ENCODE assay signal across 12 cellular contexts in the genomic region with DNA sequence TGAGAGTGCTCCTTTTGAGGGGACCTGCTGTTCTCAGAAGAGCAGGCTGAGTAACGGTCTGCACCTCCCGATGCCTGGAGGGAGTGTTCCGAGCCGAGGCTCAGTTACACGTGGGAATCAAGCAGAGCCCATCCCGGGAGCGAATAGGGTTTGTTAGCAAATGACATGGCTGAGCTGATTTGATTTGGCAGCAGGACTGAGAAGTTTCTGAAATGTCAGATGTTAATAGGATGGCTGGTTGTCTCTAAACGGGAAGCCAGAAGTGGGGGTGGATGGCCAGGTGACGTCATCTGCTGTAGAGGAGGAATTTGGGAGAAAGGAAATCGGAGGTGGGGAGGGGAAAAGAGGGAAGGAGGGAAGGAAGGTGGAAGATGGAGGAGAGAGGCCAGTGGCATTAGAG.
DNase-seq lines count a peak whose midpoint lies in the region; ATAC-seq and TF ChIP-seq lines count a peak whose summit lies in the region.
"Had no signal": no experiment of that assay in that cellular context is flagged by ENCODE, and none has a peak within 500 bp of the region (broad histone marks: within the 10 kb centered on the region; RNA-seq: fewer than 3 reads in every experiment).

No MANE protein-coding gene starts in this region.

- peak overlapping the region; percentile 38 for H3K14ac ChIP-seq in IMR-90 (replicated peaks; ENCODE audit: low read depth, low read length)
- H3K14ac ChIP-seq in mesenchymal stem cell (ENCODE audit: low read length in 2 of 2) = no peak overlapping the region

- H2BK5ac ChIP-seq in IMR-90 (ENCODE audit: low read depth, low read length, poor library complexity, severe bottlenecking) (no peak overlapping the region), mesenchymal stem cell (ENCODE audit: low read depth, low read length, poor library complexity, severe bottlenecking) (no peak overlapping the region)

- no peaks in the 10 kb centered on the region for H4K20me1 ChIP-seq in IMR-90 (ENCODE audit: insufficient read depth, low read length)

- no peak overlapping the region for H2AK9ac ChIP-seq in IMR-90 (replicated peaks; ENCODE audit: low read depth, low read length, poor library complexity)

- peak overlapping the region; percentile 48 for H3K4me3 Mint-ChIP-seq in endothelial cell (ENCODE audit: unreplicated experiment)
- H3K4me3 Mint-ChIP-seq in activated naive CD4-positive, alpha-beta T cell treated with anti-CD3 and anti-CD28 coated beads for 36 hours = no peak overlapping the region
- H3K4me3 Mint-ChIP-seq: activated naive CD8-positive, alpha-beta T cell had no signal

- H3K79me1 ChIP-seq in IMR-90 (ENCODE audit: low read depth in 1 of 2, low read length in 2 of 2) (no peaks in the 10 kb centered on the region; a peak in 1 of 4 replicates), mesenchymal stem cell (replicated peaks; ENCODE audit: low read length, poor library complexity, severe bottlenecking) (peaks cover 2% of the 10 kb centered on the region)

- H4K91ac ChIP-seq in IMR-90 (ENCODE audit: insufficient read depth, low read depth, low read length) (no peak overlapping the region; the same call in 1 of the 2 replicates), mesenchymal stem cell (ENCODE audit: low read length) (no peak overlapping the region)

- H3K9me3 ChIP-seq in BE2C = no peaks in the 10 kb centered on the region
- H3K9me3 ChIP-seq in IMR-90 (ENCODE audit: control insufficient read depth, insufficient read depth, low read length) = no peaks in the 10 kb centered on the region
- H3K9me3 ChIP-seq in mesenchymal stem cell (ENCODE audit: control insufficient read depth, low read length) = no peaks in the 10 kb centered on the region

- TF ChIP-seq RAD21 in IMR-90 (IDR thresholded peaks at IDR 0.05; ENCODE audit: low read length) = no peak

- H3K4me3 ChIP-seq in BE2C (ENCODE audit: low read depth, low read length) (no peak overlapping the region), IMR-90 (ENCODE audit: insufficient read depth, low read depth, low read length) (no peak overlapping the region), mesenchymal stem cell (ENCODE audit: insufficient read depth in 1 of 2, low read depth in 1 of 2, low read length in 2 of 2) (peak overlapping the region in 1 of 2 experiments; percentile 60)

- ATAC-seq in IMR-90 (ENCODE audit: low read depth) (peak; percentile 46), GM21529 (IDR thresholded peaks at IDR 0.05; ENCODE audit: unreplicated experiment) (no peak), GM19467 (IDR thresholded peaks at IDR 0.05; ENCODE audit: unreplicated experiment) (no peak)
- ATAC-seq: HCT116 had no signal

- H3K9ac ChIP-seq in IMR-90 (ENCODE audit: low read depth, low read length) (no peak overlapping the region), mesenchymal stem cell (ENCODE audit: low read length) (peak overlapping the region; percentile 50)

- H3K56ac ChIP-seq in IMR-90 (ENCODE audit: extremely low read depth, insufficient read depth, low read length) = no peak overlapping the region

- H3K9me1 ChIP-seq in IMR-90 (ENCODE audit: insufficient read depth, low read length) = no peaks in the 10 kb centered on the region

- peaks cover 9% of the 10 kb centered on the region for H3K4me1 Mint-ChIP-seq in endothelial cell (ENCODE audit: unreplicated experiment)
- H3K4me1 Mint-ChIP-seq in activated naive CD4-positive, alpha-beta T cell treated with anti-CD3 and anti-CD28 coated beads for 36 hours (ENCODE audit: low read depth) = no peaks in the 10 kb centered on the region

- H3K4me1 ChIP-seq in BE2C (peaks cover 35% of the 10 kb centered on the region), IMR-90 (ENCODE audit: control insufficient read depth, insufficient read depth, low read length) (peaks cover 4% of the 10 kb centered on the region), mesenchymal stem cell (ENCODE audit: control insufficient read depth, insufficient read depth, low read depth, low read length) (peaks cover 17% of the 10 kb centered on the region)

- H3K18ac ChIP-seq in IMR-90 (ENCODE audit: low read depth, low read length) (no peak overlapping the region), mesenchymal stem cell (ENCODE audit: low read depth in 1 of 2, low read length in 2 of 2) (no peak overlapping the region)

- H3K27ac ChIP-seq in IMR-90 (ENCODE audit: insufficient read depth, low read length) (no peak overlapping the region), mesenchymal stem cell (ENCODE audit: low read length, poor library complexity, severe bottlenecking) (no peak overlapping the region)

- peak; percentile 69 for DNase-seq in BE2C
- DNase-seq in IMR-90 = peak; percentile 65
- no peak for DNase-seq in endothelial cell (ENCODE audit: low spot score)
- DNase-seq in mesenchymal stem cell = no peak
- DNase-seq in activated naive CD4-positive, alpha-beta T cell treated with anti-CD3 and anti-CD28 coated beads for 36 hours = no peak
- no peak for DNase-seq in activated CD4-positive, alpha-beta T cell treated with anti-CD3 and anti-CD28 coated beads, Interleukin-2, amount 50 U/mL, for 48 hours
- DNase-seq: NCI-H1105, NCI-H69 had no signal

- no peak overlapping the region; the same call in 1 of the 2 replicates for H4K5ac ChIP-seq in IMR-90 (ENCODE audit: low read depth, low read length)

- H3K27me3 ChIP-seq in BE2C (no peaks in the 10 kb centered on the region), IMR-90 (ENCODE audit: control insufficient read depth, insufficient read depth, low read length) (no peaks in the 10 kb centered on the region), mesenchymal stem cell (ENCODE audit: control insufficient read depth in 1 of 2, insufficient read depth in 1 of 2, low read length in 2 of 2) (peaks cover 0 to 21% of the 10 kb centered on the region in 2 experiments)

- H3K4me2 ChIP-seq in IMR-90 (ENCODE audit: low read depth, low read length) (peak overlapping the region; percentile 30; the same call in 1 of the 2 replicates), mesenchymal stem cell (ENCODE audit: low read length, poor library complexity, severe bottlenecking) (no peak overlapping the region)

- peak overlapping the region in 1 of 2 experiments; percentile 14; a peak in 1 of 4 replicates for H4K8ac ChIP-seq in IMR-90 (ENCODE audit: low read depth in 2 of 2, low read length in 2 of 2)
- no peak overlapping the region for H4K8ac ChIP-seq in mesenchymal stem cell (ENCODE audit: low read length)

- peak overlapping the region; percentile 16; the same call in 1 of the 2 replicates for H2BK120ac ChIP-seq in IMR-90 (ENCODE audit: low read depth, low read length)
- no peak overlapping the region for H2BK120ac ChIP-seq in mesenchymal stem cell (ENCODE audit: low read depth, low read length)

- H3K9me3 Mint-ChIP-seq in endothelial cell (ENCODE audit: unreplicated experiment) = no peaks in the 10 kb centered on the region
- no peaks in the 10 kb centered on the region for H3K9me3 Mint-ChIP-seq in activated naive CD4-positive, alpha-beta T cell treated with anti-CD3 and anti-CD28 coated beads for 36 hours

- H3K27me3 Mint-ChIP-seq in endothelial cell (ENCODE audit: unreplicated experiment) = peaks cover 3% of the 10 kb centered on the region
- H3K27me3 Mint-ChIP-seq in activated naive CD4-positive, alpha-beta T cell treated with anti-CD3 and anti-CD28 coated beads for 36 hours (ENCODE audit: low read depth) = no peaks in the 10 kb centered on the region
- H3K27me3 Mint-ChIP-seq: activated naive CD8-positive, alpha-beta T cell had no signal

- H2AFZ ChIP-seq in IMR-90 (replicated peaks; ENCODE audit: low read length, poor library complexity) (peak overlapping the region; percentile 68), mesenchymal stem cell (ENCODE audit: low read depth, low read length) (no peak overlapping the region)

- POLR2A ChIA-PET in IMR-90 (lab: Charles Lee; ENCODE audit: unreplicated experiment) = no interaction called here

- intact Hi-C loops in IMR-90 (cut with micrococcal nuclease) = no loop called here
- intact Hi-C loops in activated naive CD4-positive, alpha-beta T cell treated with anti-CD3 and anti-CD28 coated beads for 36 hours (cut with micrococcal nuclease) = no loop called here

- no peak overlapping the region for H2BK15ac ChIP-seq in IMR-90 (ENCODE audit: low read depth, low read length)
- no peak overlapping the region for H2BK15ac ChIP-seq in mesenchymal stem cell (ENCODE audit: low read depth, poor library complexity, severe bottlenecking)

- no peak overlapping the region for H3K23ac ChIP-seq in IMR-90 (ENCODE audit: low read depth, low read length)
- no peak overlapping the region for H3K23ac ChIP-seq in mesenchymal stem cell (ENCODE audit: low read length in 2 of 2)

- H3K36me3 Mint-ChIP-seq in endothelial cell (ENCODE audit: low read depth, unreplicated experiment) = peaks cover 3% of the 10 kb centered on the region
- H3K36me3 Mint-ChIP-seq in activated naive CD4-positive, alpha-beta T cell treated with anti-CD3 and anti-CD28 coated beads for 36 hours (ENCODE audit: low read depth) = no peaks in the 10 kb centered on the region

- dilution Hi-C loops in IMR-90 (cut with HindIII; ENCODE audit: low sequenced_read_pairs, unreplicated experiment) = no loop called here

- no peak for TF ChIP-seq CTCF in BE2C (IDR thresholded peaks at IDR 0.05; ENCODE audit: low read depth, low read length)
- TF ChIP-seq CTCF in IMR-90 (conservative IDR thresholded peaks at IDR 0.05; ENCODE audit: low read depth, low read length) = no peak
- no peak for TF ChIP-seq CTCF in endothelial cell (IDR thresholded peaks at IDR 0.05; ENCODE audit: unreplicated experiment)

- CTCF ChIA-PET in IMR-90 (lab: Yijun Ruan, JAX) = no interaction called here
- CTCF ChIA-PET in activated naive CD4-positive, alpha-beta T cell treated with anti-CD3 and anti-CD28 coated beads for 36 hours (lab: Charles Lee) = interaction anchor here (1.6 kb wide), 1 partner anchor 89 kb away, joined by 4 read pairs; no protein-coding TSS in a partner anchor

- no peak for TF ChIP-seq POLR2A in IMR-90 (IDR thresholded peaks at IDR 0.05; ENCODE audit: low read depth, low read length)

- in situ Hi-C loops in IMR-90 (cut with MboI; ENCODE audit: low sequenced_read_pairs) = no loop called here

- H2AK5ac ChIP-seq in IMR-90 (ENCODE audit: low read depth, low read length) = no peak overlapping the region
- no peak overlapping the region for H2AK5ac ChIP-seq in mesenchymal stem cell (ENCODE audit: low read length, severe bottlenecking)

- H2BK20ac ChIP-seq in IMR-90 (ENCODE audit: low read depth, low read length) = 0 out of 2 replicates have a peak overlapping the region, but pooled peaks have one; percentile 13

- no TSS peak for BruUV-seq in IMR-90 (replicated peaks; lab: Mats Ljungman, UMichigan)

- no peak overlapping the region for H3K27ac Mint-ChIP-seq in endothelial cell (ENCODE audit: unreplicated experiment)
- no peak overlapping the region for H3K27ac Mint-ChIP-seq in activated naive CD4-positive, alpha-beta T cell treated with anti-CD3 and anti-CD28 coated beads for 36 hours
- H3K27ac Mint-ChIP-seq: activated naive CD8-positive, alpha-beta T cell had no signal

- H2BK12ac ChIP-seq in mesenchymal stem cell (ENCODE audit: low read length in 2 of 2) = no peak overlapping the region

- H3K4ac ChIP-seq in IMR-90 (ENCODE audit: low read depth, low read length) (no peak overlapping the region), mesenchymal stem cell (ENCODE audit: low read depth in 1 of 2, low read length in 2 of 2) (no peak overlapping the region)

- 15 to 100% methylated on average over 1 to 9 of the region's 10 CpGs for WGBS in IMR-90 (ENCODE audit: extremely low coverage in 2 of 2, insufficient read length in 1 of 2), 2 experiments
- WGBS in mesenchymal stem cell = 53% methylated on average over 10 of the region's 10 CpGs

- peaks cover 6% of the 10 kb centered on the region; the same call in 1 of the 2 replicates for H3K36me3 ChIP-seq in BE2C
- H3K36me3 ChIP-seq in IMR-90 (ENCODE audit: control insufficient read depth, insufficient read depth, low read length) = no peaks in the 10 kb centered on the region
- peaks cover 0 to 10% of the 10 kb centered on the region in 2 experiments for H3K36me3 ChIP-seq in mesenchymal stem cell (ENCODE audit: control insufficient read depth in 1 of 2, insufficient read depth in 2 of 2, low read depth in 1 of 2, low read length in 2 of 2)

Comparison
In these comparisons a context has a peak if more than half of its experiments do, and no peak if none do; other contexts are left out.
1. DNase-seq: peak in BE2C (single experiment) and IMR-90 (single experiment); none in endothelial cell (single experiment), mesenchymal stem cell (single experiment), activated naive CD4-positive, alpha-beta T cell treated with anti-CD3 and anti-CD28 coated beads for 36 hours (single experiment) and activated CD4-positive, alpha-beta T cell treated with anti-CD3 and anti-CD28 coated beads, Interleukin-2, amount 50 U/mL, for 48 hours (0 of 2).